Comparison of ENCODE assay signal across 1 cellular context in the genomic region with DNA sequence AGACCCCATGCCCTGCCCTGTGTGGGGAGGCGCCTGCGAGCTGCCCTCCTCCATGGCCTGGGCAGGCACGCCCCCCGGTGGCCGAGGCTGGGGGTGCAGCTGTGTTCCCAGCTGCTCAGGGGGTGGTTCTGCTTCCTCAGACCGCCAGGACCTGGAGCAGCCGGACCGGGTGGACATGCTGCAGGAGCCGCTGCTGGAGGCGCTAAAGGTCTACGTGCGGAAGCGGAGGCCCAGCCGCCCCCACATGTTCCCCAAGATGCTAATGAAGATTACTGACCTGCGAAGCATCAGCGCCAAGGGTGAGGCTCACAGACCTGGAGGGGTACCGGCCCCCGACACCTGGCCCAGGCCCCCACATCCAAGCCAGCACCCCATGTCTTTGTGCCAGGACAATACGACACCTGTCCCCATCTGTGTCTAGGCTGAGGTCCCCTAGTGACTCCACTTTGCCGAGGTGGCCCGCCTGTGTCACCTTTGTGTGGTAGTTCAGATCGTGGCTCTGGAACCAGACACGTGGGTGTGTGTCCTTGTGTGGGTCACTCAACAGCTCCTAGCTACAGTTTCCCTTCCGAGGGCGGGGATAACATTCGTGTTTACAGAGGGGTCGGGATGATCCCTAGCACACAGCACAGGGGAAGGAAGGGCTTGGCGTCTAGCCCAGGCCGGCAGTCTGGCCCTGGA.
A peak's percentile ranks its signal among the peaks of the same experiment; 100 is the strongest.
TF ChIP-seq lines count a peak whose summit lies in the region.

No MANE protein-coding gene starts in this region.

TF ChIP-seq in HepG2, 621 proteins besides CTCF, POLR2A, EP300 and RAD21 (continued from another document and continues in another):
- TF ChIP-seq REST (IDR thresholded peaks at IDR 0.05; ENCODE audit: borderline replicate concordance in 1 of 2, low read depth in 1 of 2, low read length in 2 of 2): no peak
- TF ChIP-seq, protein P1, sequence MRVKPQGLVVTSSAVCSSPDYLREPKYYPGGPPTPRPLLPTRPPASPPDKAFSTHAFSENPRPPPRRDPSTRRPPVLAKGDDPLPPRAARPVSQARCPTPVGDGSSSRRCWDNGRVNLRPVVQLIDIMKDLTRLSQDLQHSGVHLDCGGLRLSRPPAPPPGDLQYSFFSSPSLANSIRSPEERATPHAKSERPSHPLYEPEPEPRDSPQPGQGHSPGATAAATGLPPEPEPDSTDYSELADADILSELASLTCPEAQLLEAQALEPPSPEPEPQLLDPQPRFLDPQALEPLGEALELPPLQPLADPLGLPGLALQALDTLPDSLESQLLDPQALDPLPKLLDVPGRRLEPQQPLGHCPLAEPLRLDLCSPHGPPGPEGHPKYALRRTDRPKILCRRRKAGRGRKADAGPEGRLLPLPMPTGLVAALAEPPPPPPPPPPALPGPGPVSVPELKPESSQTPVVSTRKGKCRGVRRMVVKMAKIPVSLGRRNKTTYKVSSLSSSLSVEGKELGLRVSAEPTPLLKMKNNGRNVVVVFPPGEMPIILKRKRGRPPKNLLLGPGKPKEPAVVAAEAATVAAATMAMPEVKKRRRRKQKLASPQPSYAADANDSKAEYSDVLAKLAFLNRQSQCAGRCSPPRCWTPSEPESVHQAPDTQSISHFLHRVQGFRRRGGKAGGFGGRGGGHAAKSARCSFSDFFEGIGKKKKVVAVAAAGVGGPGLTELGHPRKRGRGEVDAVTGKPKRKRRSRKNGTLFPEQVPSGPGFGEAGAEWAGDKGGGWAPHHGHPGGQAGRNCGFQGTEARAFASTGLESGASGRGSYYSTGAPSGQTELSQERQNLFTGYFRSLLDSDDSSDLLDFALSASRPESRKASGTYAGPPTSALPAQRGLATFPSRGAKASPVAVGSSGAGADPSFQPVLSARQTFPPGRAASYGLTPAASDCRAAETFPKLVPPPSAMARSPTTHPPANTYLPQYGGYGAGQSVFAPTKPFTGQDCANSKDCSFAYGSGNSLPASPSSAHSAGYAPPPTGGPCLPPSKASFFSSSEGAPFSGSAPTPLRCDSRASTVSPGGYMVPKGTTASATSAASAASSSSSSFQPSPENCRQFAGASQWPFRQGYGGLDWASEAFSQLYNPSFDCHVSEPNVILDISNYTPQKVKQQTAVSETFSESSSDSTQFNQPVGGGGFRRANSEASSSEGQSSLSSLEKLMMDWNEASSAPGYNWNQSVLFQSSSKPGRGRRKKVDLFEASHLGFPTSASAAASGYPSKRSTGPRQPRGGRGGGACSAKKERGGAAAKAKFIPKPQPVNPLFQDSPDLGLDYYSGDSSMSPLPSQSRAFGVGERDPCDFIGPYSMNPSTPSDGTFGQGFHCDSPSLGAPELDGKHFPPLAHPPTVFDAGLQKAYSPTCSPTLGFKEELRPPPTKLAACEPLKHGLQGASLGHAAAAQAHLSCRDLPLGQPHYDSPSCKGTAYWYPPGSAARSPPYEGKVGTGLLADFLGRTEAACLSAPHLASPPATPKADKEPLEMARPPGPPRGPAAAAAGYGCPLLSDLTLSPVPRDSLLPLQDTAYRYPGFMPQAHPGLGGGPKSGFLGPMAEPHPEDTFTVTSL (CRISPR knock-in tag; IDR thresholded peaks at IDR 0.05; ENCODE audit: borderline replicate concordance): no peak
- TF ChIP-seq CBFB (CRISPR knock-in tag; IDR thresholded peaks at IDR 0.05): peak; percentile 85
- TF ChIP-seq DR1 (CRISPR knock-in tag; IDR thresholded peaks at IDR 0.05): no peak
- no peak for TF ChIP-seq HNF4G (IDR thresholded peaks at IDR 0.05; ENCODE audit: borderline replicate concordance, low read depth, low read length)
- no peak for TF ChIP-seq HNF4G (CRISPR knock-in tag; IDR thresholded peaks at IDR 0.05; ENCODE audit: borderline replicate concordance, low read depth)
- no peak for TF ChIP-seq ZNF556 (CRISPR knock-in tag; IDR thresholded peaks at IDR 0.05; ENCODE audit: borderline replicate concordance)
- no peak for TF ChIP-seq POLR2G (IDR thresholded peaks at IDR 0.05; ENCODE audit: low read depth, low read length)
- no peak for TF ChIP-seq ZNF850 (CRISPR knock-in tag; conservative IDR thresholded peaks at IDR 0.05)
- TF ChIP-seq SCMH1 (CRISPR knock-in tag; IDR thresholded peaks at IDR 0.05; ENCODE audit: borderline replicate concordance): no peak
- no peak for TF ChIP-seq FLYWCH1 (CRISPR knock-in tag; IDR thresholded peaks at IDR 0.05)
- TF ChIP-seq, protein P2, sequence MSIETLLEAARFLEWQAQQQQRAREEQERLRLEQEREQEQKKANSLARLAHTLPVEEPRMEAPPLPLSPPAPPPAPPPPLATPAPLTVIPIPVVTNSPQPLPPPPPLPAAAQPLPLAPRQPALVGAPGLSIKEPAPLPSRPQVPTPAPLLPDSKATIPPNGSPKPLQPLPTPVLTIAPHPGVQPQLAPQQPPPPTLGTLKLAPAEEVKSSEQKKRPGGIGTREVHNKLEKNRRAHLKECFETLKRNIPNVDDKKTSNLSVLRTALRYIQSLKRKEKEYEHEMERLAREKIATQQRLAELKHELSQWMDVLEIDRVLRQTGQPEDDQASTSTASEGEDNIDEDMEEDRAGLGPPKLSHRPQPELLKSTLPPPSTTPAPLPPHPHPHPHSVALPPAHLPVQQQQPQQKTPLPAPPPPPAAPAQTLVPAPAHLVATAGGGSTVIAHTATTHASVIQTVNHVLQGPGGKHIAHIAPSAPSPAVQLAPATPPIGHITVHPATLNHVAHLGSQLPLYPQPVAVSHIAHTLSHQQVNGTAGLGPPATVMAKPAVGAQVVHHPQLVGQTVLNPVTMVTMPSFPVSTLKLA (IDR thresholded peaks at IDR 0.05): no peak
- peak; percentile 22; the same call in 1 of the 2 replicates for TF ChIP-seq ISL2 (CRISPR knock-in tag; IDR thresholded peaks at IDR 0.05)
- TF ChIP-seq ZNF619 (CRISPR knock-in tag; IDR thresholded peaks at IDR 0.05): no peak; the same call in 1 of the 2 replicates
- no peak for TF ChIP-seq TBL1XR1 (IDR thresholded peaks at IDR 0.05; ENCODE audit: borderline replicate concordance, low read length, partially characterized antibody)
- TF ChIP-seq LCORL (IDR thresholded peaks at IDR 0.05): no peak
- 0 out of 2 replicates have a peak, but pooled peaks have one; percentile 54 for TF ChIP-seq LCORL (CRISPR knock-in tag; IDR thresholded peaks at IDR 0.05)
- TF ChIP-seq, protein P3, sequence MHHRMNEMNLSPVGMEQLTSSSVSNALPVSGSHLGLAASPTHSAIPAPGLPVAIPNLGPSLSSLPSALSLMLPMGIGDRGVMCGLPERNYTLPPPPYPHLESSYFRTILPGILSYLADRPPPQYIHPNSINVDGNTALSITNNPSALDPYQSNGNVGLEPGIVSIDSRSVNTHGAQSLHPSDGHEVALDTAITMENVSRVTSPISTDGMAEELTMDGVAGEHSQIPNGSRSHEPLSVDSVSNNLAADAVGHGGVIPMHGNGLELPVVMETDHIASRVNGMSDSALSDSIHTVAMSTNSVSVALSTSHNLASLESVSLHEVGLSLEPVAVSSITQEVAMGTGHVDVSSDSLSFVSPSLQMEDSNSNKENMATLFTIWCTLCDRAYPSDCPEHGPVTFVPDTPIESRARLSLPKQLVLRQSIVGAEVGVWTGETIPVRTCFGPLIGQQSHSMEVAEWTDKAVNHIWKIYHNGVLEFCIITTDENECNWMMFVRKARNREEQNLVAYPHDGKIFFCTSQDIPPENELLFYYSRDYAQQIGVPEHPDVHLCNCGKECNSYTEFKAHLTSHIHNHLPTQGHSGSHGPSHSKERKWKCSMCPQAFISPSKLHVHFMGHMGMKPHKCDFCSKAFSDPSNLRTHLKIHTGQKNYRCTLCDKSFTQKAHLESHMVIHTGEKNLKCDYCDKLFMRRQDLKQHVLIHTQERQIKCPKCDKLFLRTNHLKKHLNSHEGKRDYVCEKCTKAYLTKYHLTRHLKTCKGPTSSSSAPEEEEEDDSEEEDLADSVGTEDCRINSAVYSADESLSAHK (CRISPR knock-in tag; IDR thresholded peaks at IDR 0.05; ENCODE audit: borderline replicate concordance): no peak
- TF ChIP-seq, protein P4, sequence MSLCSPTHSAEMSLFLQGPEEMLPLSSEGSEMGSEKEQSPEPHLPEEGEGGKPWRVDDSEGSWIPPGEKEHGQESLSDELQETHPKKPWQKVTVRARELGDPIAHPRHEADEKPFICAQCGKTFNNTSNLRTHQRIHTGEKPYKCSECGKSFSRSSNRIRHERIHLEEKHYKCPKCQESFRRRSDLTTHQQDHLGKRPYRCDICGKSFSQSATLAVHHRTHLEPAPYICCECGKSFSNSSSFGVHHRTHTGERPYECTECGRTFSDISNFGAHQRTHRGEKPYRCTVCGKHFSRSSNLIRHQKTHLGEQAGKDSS (CRISPR knock-in tag; IDR thresholded peaks at IDR 0.05; ENCODE audit: borderline replicate concordance, low read depth): no peak; the same call in 1 of the 2 replicates
- TF ChIP-seq ZNF839 (CRISPR knock-in tag; IDR thresholded peaks at IDR 0.05; ENCODE audit: borderline replicate concordance): no peak; the same call in 1 of the 2 replicates
- no peak for TF ChIP-seq ZNF891 (CRISPR knock-in tag; IDR thresholded peaks at IDR 0.05)
- TF ChIP-seq SMC3 (IDR thresholded peaks at IDR 0.05; ENCODE audit: low read length): peak; percentile 69; the same call in 1 of the 2 replicates
- TF ChIP-seq ZNF883 (CRISPR knock-in tag; IDR thresholded peaks at IDR 0.05; ENCODE audit: not compliant biosample characterization): peak; percentile 76
- TF ChIP-seq ZNF335 (CRISPR knock-in tag; IDR thresholded peaks at IDR 0.05): no peak
- TF ChIP-seq NR2C2 (CRISPR knock-in tag; IDR thresholded peaks at IDR 0.05; ENCODE audit: borderline replicate concordance): peak; percentile 29; the same call in 1 of the 2 replicates
- TF ChIP-seq GATAD2A (CRISPR knock-in tag; IDR thresholded peaks at IDR 0.05): peak; percentile 44; the same call in 1 of the 2 replicates
- no peak for TF ChIP-seq ZNF777 (CRISPR knock-in tag; IDR thresholded peaks at IDR 0.05)
- no peak for TF ChIP-seq ZNF7 (CRISPR knock-in tag; IDR thresholded peaks at IDR 0.05)
- TF ChIP-seq PAWR (CRISPR knock-in tag; IDR thresholded peaks at IDR 0.05; ENCODE audit: borderline replicate concordance): no peak
- TF ChIP-seq ZSCAN12 (CRISPR knock-in tag; IDR thresholded peaks at IDR 0.05): no peak
- 0 out of 2 replicates have a peak, but pooled peaks have one; percentile 16 for TF ChIP-seq TFE3 (CRISPR knock-in tag; IDR thresholded peaks at IDR 0.05)
- TF ChIP-seq HMGXB3 (CRISPR knock-in tag; IDR thresholded peaks at IDR 0.05; ENCODE audit: borderline replicate concordance): no peak
- TF ChIP-seq ZNF296 (CRISPR knock-in tag; conservative IDR thresholded peaks at IDR 0.05): no peak
- TF ChIP-seq AGO2 (optimal IDR thresholded peaks at IDR 0.05; ENCODE audit: low read depth, low read length): peak; percentile 77
- no peak for TF ChIP-seq ZNF703 (CRISPR knock-in tag; IDR thresholded peaks at IDR 0.05; ENCODE audit: borderline replicate concordance)
- no peak for TF ChIP-seq ZNF878 (CRISPR knock-in tag; IDR thresholded peaks at IDR 0.05)
- TF ChIP-seq ISX (CRISPR knock-in tag; conservative IDR thresholded peaks at IDR 0.05): no peak
- no peak for TF ChIP-seq ZNF558 (CRISPR knock-in tag; IDR thresholded peaks at IDR 0.05; ENCODE audit: borderline replicate concordance)
